12 cellular contexts compared by ENCODE assay signal in genomic region chr3:17639765-17640164, GRCh38.
DNase-seq lines count a peak whose midpoint lies in the region; ATAC-seq and TF ChIP-seq lines count a peak whose summit lies in the region.
"Had no signal": no experiment of that assay in that cellular context is flagged by ENCODE, and none has a peak within 500 bp of the region (broad histone marks: within the 10 kb centered on the region; RNA-seq: fewer than 3 reads in every experiment).

No MANE protein-coding gene starts in this region.

- no peaks in the 10 kb centered on the region for H3K36me3 ChIP-seq in PC-3 (ENCODE audit: low read depth, low read length)
- H3K36me3 ChIP-seq in colonic mucosa: no peaks in the 10 kb centered on the region
- H3K36me3 ChIP-seq: tibial nerve had no signal

- POLR2A ChIA-PET in PC-3 (lab: Charles Lee; ENCODE audit: unreplicated experiment): no interaction called here

- no peaks in the 10 kb centered on the region for H3F3A ChIP-seq in PC-3 (ENCODE audit: low read length, unreplicated experiment)

- no peaks in the 10 kb centered on the region for H3K9me2 ChIP-seq in PC-3 (replicated peaks; ENCODE audit: low read length)

- intact Hi-C loops in PC-3 (cut with micrococcal nuclease) (loop anchor here (5.0 to 10.0 kb wide), 2 partner anchors 32 to 95 kb away; no protein-coding TSS in a partner anchor), colonic mucosa (cut with DNase I) (no loop called here)

- DNase-seq in DMS53 (lab: John Stamatoyannopoulos, UW) (peak; percentile 29), DMS53 treated with DMSO at 0.1 percent for 48 hours (lab: John Stamatoyannopoulos, UW; ENCODE audit: unreplicated experiment) (no peak), PC-3 (peak; percentile 80), epithelial cell of esophagus (ENCODE audit: low read depth) (peak; percentile 92), skeletal muscle cell (ENCODE audit: low read depth) (peak; percentile 84), colonic mucosa (no peak)
- no peak for DNase-seq in stimulated activated CD4-positive, alpha-beta T cell treated with anti-CD3 and anti-CD28 coated beads, Interleukin-15, amount 100 ng/mL, for 24 hours
- DNase-seq: NCI-H187 had no signal

- H3K9ac ChIP-seq in PC-3 (ENCODE audit: low read length): no peak overlapping the region
- H3K9ac ChIP-seq in colonic mucosa (ENCODE audit: low read depth in 2 of 2, low read length in 2 of 2): no peak overlapping the region

- H4K20me1 ChIP-seq in PC-3 (ENCODE audit: low read length): no peaks in the 10 kb centered on the region

- H3K9me3 ChIP-seq in PC-3 (ENCODE audit: low read length) (no peaks in the 10 kb centered on the region), colonic mucosa (no peaks in the 10 kb centered on the region)
- H3K9me3 ChIP-seq: tibial nerve had no signal

- no TSS peak for BruUV-seq in PC-3 (replicated peaks; lab: Mats Ljungman, UMichigan)

- H3K79me2 ChIP-seq in PC-3 (ENCODE audit: low read length): peaks cover 12% of the 10 kb centered on the region

- H3K27ac ChIP-seq in PC-3 (ENCODE audit: low read length) (peak overlapping the region; percentile 48), colonic mucosa (no peak overlapping the region)
- H3K27ac ChIP-seq: 22Rv1, tibial nerve, VCaP had no signal

- CTCF ChIA-PET in PC-3 (lab: Charles Lee): no interaction called here

- H3K4me3 ChIP-seq in PC-3 (ENCODE audit: low read length): no peak overlapping the region
- no peak overlapping the region for H3K4me3 ChIP-seq in epithelial cell of esophagus (ENCODE audit: low read length)
- no peak overlapping the region for H3K4me3 ChIP-seq in skeletal muscle cell (ENCODE audit: low read depth, low read length)
- no peak overlapping the region for H3K4me3 ChIP-seq in colonic mucosa
- H3K4me3 ChIP-seq: tibial nerve had no signal

- H3K4me1 ChIP-seq in PC-3 (ENCODE audit: insufficient read depth, low read length) (peaks cover 33% of the 10 kb centered on the region), colonic mucosa (no peaks in the 10 kb centered on the region)

- H3K27me3 ChIP-seq in PC-3 (ENCODE audit: low read length) (no peaks in the 10 kb centered on the region), colonic mucosa (no peaks in the 10 kb centered on the region)
- H3K27me3 ChIP-seq: tibial nerve had no signal

- no peak overlapping the region for H2AFZ ChIP-seq in PC-3 (ENCODE audit: low read length)

- TF ChIP-seq CTCF in PC-3 (conservative IDR thresholded peaks at IDR 0.05; ENCODE audit: low read depth, low read length) (no peak), epithelial cell of esophagus (IDR thresholded peaks at IDR 0.05; ENCODE audit: insufficient read depth, low read depth, low read length, missing control alignments) (no peak), colonic mucosa (IDR thresholded peaks at IDR 0.05) (no peak)

- H3K4me2 ChIP-seq in PC-3 (ENCODE audit: low read length): peak overlapping the region; percentile 55

- ATAC-seq in PC-3: peak; percentile 34
- no peak for ATAC-seq in activated CD4-positive, CD25-positive, alpha-beta regulatory T cell treated with anti-CD3 and anti-CD28 coated beads, Interleukin-2, amount 50 U/mL, for 24 hours

Comparison
In these comparisons a context has a peak if more than half of its experiments do, and no peak if none do; other contexts are left out.
1. DNase-seq: peak in DMS53 (single experiment), PC-3 (single experiment), epithelial cell of esophagus (single experiment) and skeletal muscle cell (single experiment); none in DMS53 treated with DMSO at 0.1 percent for 48 hours (single experiment), colonic mucosa (single experiment) and stimulated activated CD4-positive, alpha-beta T cell treated with anti-CD3 and anti-CD28 coated beads, Interleukin-15, amount 100 ng/mL, for 24 hours (single experiment).